In genomic region chr5:67547682-67548081, GRCh38 we compare ENCODE assay signal across 26 cellular contexts.
"Had no signal": no experiment of that assay in that cellular context is flagged by ENCODE, and none has a peak within 500 bp of the region (broad histone marks: within the 10 kb centered on the region; RNA-seq: fewer than 3 reads in every experiment).

No MANE protein-coding gene starts in this region.

- H3K9me3 ChIP-seq: left lung, testis had no signal

- H3K4me3 Mint-ChIP-seq: activated naive CD4-positive, alpha-beta T cell treated with anti-CD3 and anti-CD28 coated beads, Interleukin-2, amount 10 ng/mL, durations not matched to agents 7 days and 5 days; nephron progenitor cell; T-helper 1 cell treated with Interleukin-12 subunit alpha and Interleukin-12 subunit beta and Interleukin-4 antibody, amounts not matched to agents 30 μg/mL and 1 μg/mL, for 36 hours had no signal

- H3K36me3 ChIP-seq: left lung, WERI-Rb-1 had no signal

- H3K4me3 ChIP-seq: left lung, lung, testis had no signal

- H3K36me3 Mint-ChIP-seq: activated naive CD4-positive, alpha-beta T cell treated with anti-CD3 and anti-CD28 coated beads, Interleukin-2, amount 10 ng/mL, durations not matched to agents 7 days and 5 days had no signal

- H3K27me3 ChIP-seq: left lung, testis had no signal

- FAIRE-seq: bronchial epithelial cell, colon, frontal cortex, urothelium cell line had no signal

- H3K27ac Mint-ChIP-seq: activated naive CD4-positive, alpha-beta T cell treated with anti-CD3 and anti-CD28 coated beads, Interleukin-2, amount 10 ng/mL, durations not matched to agents 7 days and 5 days; T-helper 1 cell treated with Interleukin-12 subunit alpha and Interleukin-12 subunit beta and Interleukin-4 antibody, amounts not matched to agents 30 μg/mL and 1 μg/mL, for 36 hours had no signal

- ATAC-seq: activated CD4-positive, CD25-positive, alpha-beta regulatory T cell treated with anti-CD3 and anti-CD28 coated beads, Interleukin-2, amount 50 U/mL, for 24 hours; right cardiac atrium; stimulated activated naive CD8-positive, alpha-beta T cell treated with anti-CD3 and anti-CD28 coated beads, Interleukin-15, Interleukin-2, amounts not matched to agents 100 U/mL and 50 U/mL, for 24 hours had no signal

- DNase-seq: activated CD4-positive, alpha-beta T cell treated with anti-CD3 and anti-CD28 coated beads for 48 hours; activated CD4-positive, alpha-beta T cell treated with anti-CD3 and anti-CD28 coated beads, Interleukin-2, amount 50 U/mL, for 48 hours; activated CD8-positive, alpha-beta memory T cell treated with anti-CD3 and anti-CD28 coated beads for 24 hours; activated effector memory CD4-positive, alpha-beta T cell treated with anti-CD3 and anti-CD28 coated beads, Interleukin-2, amount 50 U/mL, for 16 hours; activated naive CD4-positive, alpha-beta T cell treated with anti-CD3 and anti-CD28 coated beads, Interleukin-2, amount 10 ng/mL, durations not matched to agents 7 days and 5 days; dermis blood vessel endothelial cell; effector CD4-positive, alpha-beta T cell; kidney glomerular epithelial cell; left lung; mesendoderm; nephron progenitor cell; nucleus accumbens; right cardiac atrium; stimulated activated CD4-positive, alpha-beta T cell treated with anti-CD3 and anti-CD28 coated beads, Interleukin-2, amount 100 ng/mL, for 48 hours; stimulated activated naive CD8-positive, alpha-beta T cell treated with anti-CD3 and anti-CD28 coated beads, Interleukin-15, Interleukin-2, amounts not matched to agents 100 U/mL and 50 U/mL, for 24 hours; T1000; testis; trophoblast cell; WERI-Rb-1 had no signal

- H3K27me3 Mint-ChIP-seq: activated naive CD4-positive, alpha-beta T cell treated with anti-CD3 and anti-CD28 coated beads, Interleukin-2, amount 10 ng/mL, durations not matched to agents 7 days and 5 days had no signal

- H3K27ac ChIP-seq: left lung, testis, WERI-Rb-1 had no signal

- H3K4me1 ChIP-seq: testis had no signal

- H3K9me3 Mint-ChIP-seq: activated naive CD4-positive, alpha-beta T cell treated with anti-CD3 and anti-CD28 coated beads, Interleukin-2, amount 10 ng/mL, durations not matched to agents 7 days and 5 days; T-helper 1 cell treated with Interleukin-12 subunit alpha and Interleukin-12 subunit beta and Interleukin-4 antibody, amounts not matched to agents 30 μg/mL and 1 μg/mL, for 36 hours had no signal
